ENCODE assay signal across 8 cellular contexts in genomic region chr6:44126320-44127149, GRCh38. TPM values are rescaled to one million over a fixed set of nuclear protein-coding genes. Genes with fewer than 3 reads are reported as not detected.
DNase-seq lines count a peak whose midpoint lies in the region; ATAC-seq lines count a peak whose summit lies in the region.

No MANE protein-coding gene starts in this region.

- peaks cover 56% of the 10 kb centered on the region for H3K79me2 ChIP-seq in Karpas-422 (ENCODE audit: low read length)

- peaks cover 10% of the 10 kb centered on the region; the same call in 1 of the 2 replicates for H3K36me3 ChIP-seq in Karpas-422 (ENCODE audit: insufficient read depth, low read length)

- peak overlapping the region; percentile 92 for H3K4me2 ChIP-seq in Karpas-422 (ENCODE audit: low read depth, low read length, poor library complexity, severe bottlenecking)

- no peaks in the 10 kb centered on the region; the same call in 1 of the 2 replicates for H3K27me3 ChIP-seq in Karpas-422 (ENCODE audit: low read length)

- peaks cover 45% of the 10 kb centered on the region for H3K4me1 ChIP-seq in Karpas-422 (ENCODE audit: low read length)

- ATAC-seq in GM21619 (IDR thresholded peaks at IDR 0.05; ENCODE audit: unreplicated experiment), result peak; percentile 46

- no peaks in the 10 kb centered on the region for H3K9me3 ChIP-seq in Karpas-422 (ENCODE audit: low read length)

- H3K4me3 ChIP-seq in Karpas-422 (ENCODE audit: low read length), result peak overlapping the region; percentile 79

- no peak overlapping the region for H2AFZ ChIP-seq in Karpas-422 (ENCODE audit: low read length)

- H3K27ac ChIP-seq in Karpas-422 (ENCODE audit: low read length), result peak overlapping the region; percentile 32; the same call in 1 of the 2 replicates

- no peaks in the 10 kb centered on the region for H3K9me2 ChIP-seq in Karpas-422 (replicated peaks; ENCODE audit: insufficient read depth, low read length)

- H4K20me1 ChIP-seq in Karpas-422 (ENCODE audit: insufficient read depth, low read depth, low read length), result peaks cover 23% of the 10 kb centered on the region; the same call in 1 of the 2 replicates

- DNase-seq in EH (ENCODE audit: low read depth) (peak; percentile 83), Karpas-422 (peak; percentile 66), cerebellar cortex (ENCODE audit: low spot score) (peak; percentile 37), kidney tubule cell (ENCODE audit: low spot score) (peak; percentile 76), GF-D8 (lab: John Stamatoyannopoulos, UW) (no peak)
- DNase-seq in activated CD4-positive, CD25-positive, alpha-beta regulatory T cell (lab: John Stamatoyannopoulos, UW), result peak in 3 of 4 experiments; percentile 35 to 54 (median 47)
- DNase-seq in stimulated activated CD4-positive, alpha-beta T cell treated with anti-CD3 and anti-CD28 coated beads, Interleukin-2, amount 100 ng/mL, for 4 hours (ENCODE audit: low read depth), result peak; percentile 74

- peak overlapping the region; percentile 90 for H3K9ac ChIP-seq in Karpas-422 (ENCODE audit: low read length)

RNA-seq across cellular contexts. Expression of gene MRPL14, which starts 0.7 kb away (rescaled TPM):
- total RNA-seq in Karpas-422 (2014; rRNA removed; shearing (Covaris generic); ENCODE audit: low replicate concordance), result 80.1 and 82.9 TPM in 2 replicates

RNA-seq across cellular contexts. Expression of gene TMEM63B, which starts 0.8 kb away (rescaled TPM):
- total RNA-seq in Karpas-422 (2014; rRNA removed; shearing (Covaris generic); ENCODE audit: low replicate concordance), result 4.5 and 9.1 TPM in 2 replicates

RNA-seq across cellular contexts. Expression of gene CAPN11, which starts 32.1 kb away (rescaled TPM):
- not detected in 2 replicates for total RNA-seq in Karpas-422 (2014; rRNA removed; shearing (Covaris generic); ENCODE audit: low replicate concordance)
